ENCODE assay signal across 9 cellular contexts in genomic region chr21:34722684-34723300, GRCh38. TPM values are rescaled to one million over a fixed set of nuclear protein-coding genes. Genes with fewer than 3 reads are reported as not detected.
DNase-seq lines count a peak whose midpoint lies in the region; ATAC-seq, FAIRE-seq and TF ChIP-seq lines count a peak whose summit lies in the region.
"Had no signal": no experiment of that assay in that cellular context is flagged by ENCODE, and none has a peak within 500 bp of the region (broad histone marks: within the 10 kb centered on the region; RNA-seq: fewer than 3 reads in every experiment).

No MANE protein-coding gene starts in this region.

- H2AFZ ChIP-seq in IMR-90 (replicated peaks; ENCODE audit: low read length, poor library complexity): no peak overlapping the region

- no peak overlapping the region for H2BK120ac ChIP-seq in IMR-90 (ENCODE audit: low read depth, low read length)

- TF ChIP-seq RAD21 in IMR-90 (IDR thresholded peaks at IDR 0.05; ENCODE audit: low read length): no peak

- no peak overlapping the region for H3K23ac ChIP-seq in IMR-90 (ENCODE audit: low read depth, low read length)

- no peak for ATAC-seq in CD4-positive, CD25-positive, alpha-beta regulatory T cell (ENCODE audit: low read depth in 2 of 2)
- no peak for ATAC-seq in IMR-90 (ENCODE audit: low read depth)
- ATAC-seq in lower lobe of right lung: peak in 1 of 2 donors; percentile 50
- no peak for ATAC-seq in HG03432 (IDR thresholded peaks at IDR 0.05; ENCODE audit: unreplicated experiment)
- no peak for ATAC-seq in GM21723 (IDR thresholded peaks at IDR 0.05; ENCODE audit: unreplicated experiment)

- H3K4me3 Mint-ChIP-seq in CD4-positive, CD25-positive, alpha-beta regulatory T cell: no peak overlapping the region
- H3K4me3 Mint-ChIP-seq: activated B cell treated with CpG ODN at 0.5 μM for 24 hours had no signal

- BruUV-seq in IMR-90 (replicated peaks; lab: Mats Ljungman, UMichigan): no TSS peak

- TF ChIP-seq POLR2A in IMR-90 (IDR thresholded peaks at IDR 0.05; ENCODE audit: low read depth, low read length): no peak

- no CpG with 5 or more reads among the region's 7 CpGs for whole genome bisulfite sequencing in IMR-90 (ENCODE audit: extremely low coverage in 2 of 2, insufficient read length in 1 of 2), 2 experiments

- no peak overlapping the region for H3K4me2 ChIP-seq in IMR-90 (ENCODE audit: low read depth, low read length)

- FAIRE-seq in D721Med (lab: Jason Lieb, UNC): no peak

- no peak overlapping the region for H2AK5ac ChIP-seq in IMR-90 (ENCODE audit: low read depth, low read length)

- TF ChIP-seq CTCF in IMR-90 (conservative IDR thresholded peaks at IDR 0.05; ENCODE audit: low read depth, low read length) (peak; percentile 22; the same call in 1 of the 2 replicates), lower lobe of right lung (IDR thresholded peaks at IDR 0.05) (peak; percentile 59), D721Med (IDR thresholded peaks at IDR 0.05; ENCODE audit: insufficient read depth, missing control alignments) (no peak)

- H2AK9ac ChIP-seq in IMR-90 (replicated peaks; ENCODE audit: low read depth, low read length, poor library complexity): no peak overlapping the region

- H4K91ac ChIP-seq in IMR-90 (ENCODE audit: insufficient read depth, low read depth, low read length): no peak overlapping the region

- H3K9me1 ChIP-seq in IMR-90 (ENCODE audit: insufficient read depth, low read length): peaks cover 3% of the 10 kb centered on the region; the same call in 1 of the 2 replicates

- no peaks in the 10 kb centered on the region for H4K20me1 ChIP-seq in IMR-90 (ENCODE audit: insufficient read depth, low read length)

- H3K18ac ChIP-seq in IMR-90 (ENCODE audit: low read depth, low read length): no peak overlapping the region

- no peaks in the 10 kb centered on the region for H3K79me1 ChIP-seq in IMR-90 (ENCODE audit: low read depth in 1 of 2, low read length in 2 of 2)

- no peaks in the 10 kb centered on the region for H3K9me3 Mint-ChIP-seq in CD4-positive, CD25-positive, alpha-beta regulatory T cell
- H3K9me3 Mint-ChIP-seq: activated B cell treated with CpG ODN at 0.5 μM for 24 hours had no signal

- H3K4me1 ChIP-seq in CD4-positive, CD25-positive, alpha-beta regulatory T cell (ENCODE audit: control insufficient read depth, insufficient read depth, low read length, poor library complexity, severe bottlenecking): no peaks in the 10 kb centered on the region
- H3K4me1 ChIP-seq in IMR-90 (ENCODE audit: control insufficient read depth, insufficient read depth, low read length) (peaks cover 4% of the 10 kb centered on the region; the same call in 1 of the 2 replicates), lower lobe of right lung (no peaks in the 10 kb centered on the region)

- intact Hi-C loops in IMR-90 (cut with micrococcal nuclease) (no loop called here), lower lobe of right lung (cut with DNase I) (no loop called here)

- peak in 2 of 3 donors; percentile 11 to 16 for DNase-seq in CD4-positive, CD25-positive, alpha-beta regulatory T cell
- DNase-seq in IMR-90 (no peak), lower lobe of right lung (no peak), D721Med (ENCODE audit: insufficient read length, low spot score) (no peak), hypothalamus (lab: John Stamatoyannopoulos, UW) (no peak)
- peak; percentile 28 for DNase-seq in activated naive CD4-positive, alpha-beta T cell treated with anti-CD3 and anti-CD28 coated beads, Interleukin-2, amount 50 U/mL, for 16 hours
- DNase-seq: activated B cell treated with CpG ODN at 0.5 μM for 24 hours had no signal

- no peaks in the 10 kb centered on the region for H3K36me3 ChIP-seq in CD4-positive, CD25-positive, alpha-beta regulatory T cell (ENCODE audit: control insufficient read depth, insufficient read depth, low read length)
- H3K36me3 ChIP-seq in IMR-90 (ENCODE audit: control insufficient read depth, insufficient read depth, low read length): no peaks in the 10 kb centered on the region
- H3K36me3 ChIP-seq in lower lobe of right lung: no peaks in the 10 kb centered on the region

- peaks cover 20% of the 10 kb centered on the region for H3K27me3 Mint-ChIP-seq in CD4-positive, CD25-positive, alpha-beta regulatory T cell

- no peak overlapping the region for H3K4me3 ChIP-seq in CD4-positive, CD25-positive, alpha-beta regulatory T cell (ENCODE audit: low read depth, low read length)
- H3K4me3 ChIP-seq in IMR-90 (ENCODE audit: insufficient read depth, low read depth, low read length) (no peak overlapping the region), lower lobe of right lung (no peak overlapping the region)

- no peak overlapping the region for H3K14ac ChIP-seq in IMR-90 (replicated peaks; ENCODE audit: low read depth, low read length)

- in situ Hi-C loops in IMR-90 (cut with MboI; ENCODE audit: low sequenced_read_pairs): no loop called here

- no peak overlapping the region for H3K27ac ChIP-seq in CD4-positive, CD25-positive, alpha-beta regulatory T cell (ENCODE audit: insufficient read depth, low read length, poor library complexity, severe bottlenecking)
- no peak overlapping the region for H3K27ac ChIP-seq in IMR-90 (ENCODE audit: insufficient read depth, low read length)
- H3K27ac ChIP-seq in lower lobe of right lung: no peak overlapping the region

- peaks cover 0 to 2% (median 0%) of the 10 kb centered on the region in 4 donors for H3K4me1 Mint-ChIP-seq in CD4-positive, CD25-positive, alpha-beta regulatory T cell
- H3K4me1 Mint-ChIP-seq: activated B cell treated with CpG ODN at 0.5 μM for 24 hours had no signal

- no peak overlapping the region for H2BK5ac ChIP-seq in IMR-90 (ENCODE audit: low read depth, low read length, poor library complexity, severe bottlenecking)

- H3K9me3 ChIP-seq in CD4-positive, CD25-positive, alpha-beta regulatory T cell (ENCODE audit: control insufficient read depth in 2 of 2, low read length in 2 of 2): no peaks in the 10 kb centered on the region
- H3K9me3 ChIP-seq in IMR-90 (ENCODE audit: control insufficient read depth, insufficient read depth, low read length) (no peaks in the 10 kb centered on the region), lower lobe of right lung (no peaks in the 10 kb centered on the region)

- no peak overlapping the region for H4K5ac ChIP-seq in IMR-90 (ENCODE audit: low read depth, low read length)

- H3K27me3 ChIP-seq in CD4-positive, CD25-positive, alpha-beta regulatory T cell (ENCODE audit: control insufficient read depth, insufficient read depth, low read length): peaks cover 7% of the 10 kb centered on the region
- H3K27me3 ChIP-seq in IMR-90 (ENCODE audit: control insufficient read depth, insufficient read depth, low read length): peaks cover 28% of the 10 kb centered on the region
- no peaks in the 10 kb centered on the region for H3K27me3 ChIP-seq in lower lobe of right lung (ENCODE audit: low read depth)

- H3K9ac ChIP-seq in IMR-90 (ENCODE audit: low read depth, low read length): no peak overlapping the region

- no peak overlapping the region for H3K4ac ChIP-seq in IMR-90 (ENCODE audit: low read depth, low read length)

- no peak overlapping the region for H2BK15ac ChIP-seq in IMR-90 (ENCODE audit: low read depth, low read length)

- dilution Hi-C loops in IMR-90 (cut with HindIII; ENCODE audit: low sequenced_read_pairs, unreplicated experiment): no loop called here

- peaks cover 3% of the 10 kb centered on the region for H3K36me3 Mint-ChIP-seq in CD4-positive, CD25-positive, alpha-beta regulatory T cell

- no peak overlapping the region for H3K27ac Mint-ChIP-seq in CD4-positive, CD25-positive, alpha-beta regulatory T cell
- H3K27ac Mint-ChIP-seq: activated B cell treated with CpG ODN at 0.5 μM for 24 hours had no signal

- H2BK20ac ChIP-seq in IMR-90 (ENCODE audit: low read depth, low read length): no peak overlapping the region

- POLR2A ChIA-PET in IMR-90 (lab: Charles Lee; ENCODE audit: unreplicated experiment): no interaction called here

- H3K56ac ChIP-seq in IMR-90 (ENCODE audit: extremely low read depth, insufficient read depth, low read length): no peak overlapping the region

- CTCF ChIA-PET in IMR-90 (lab: Yijun Ruan, JAX): no interaction called here

- no peak overlapping the region for H4K8ac ChIP-seq in IMR-90 (ENCODE audit: low read depth in 2 of 2, low read length in 2 of 2)

TF ChIP-seq in IMR-90, 13 proteins besides CTCF, POLR2A, EP300 and RAD21 (continues in another document):
- TF ChIP-seq BHLHE40 (IDR thresholded peaks at IDR 0.05; ENCODE audit: low read depth, low read length) (no peak), MAFK (IDR thresholded peaks at IDR 0.05; ENCODE audit: low read depth, low read length) (no peak), CHD1 (IDR thresholded peaks at IDR 0.05; ENCODE audit: low read depth, low read length) (no peak), RCOR1 (IDR thresholded peaks at IDR 0.05; ENCODE audit: insufficient replicate concordance, low read length) (no peak), NFE2L2 (IDR thresholded peaks at IDR 0.05; ENCODE audit: low read depth, low read length) (no peak), SMC3 (IDR thresholded peaks at IDR 0.05; ENCODE audit: low read depth, low read length) (no peak), RFX5 (IDR thresholded peaks at IDR 0.05; ENCODE audit: low read depth, low read length) (no peak), USF2 (IDR thresholded peaks at IDR 0.05; ENCODE audit: low read depth, low read length) (no peak), FOS (IDR thresholded peaks at IDR 0.05; ENCODE audit: low read depth, low read length) (no peak), MXI1 (IDR thresholded peaks at IDR 0.05; ENCODE audit: borderline replicate concordance, low read depth, low read length) (no peak), MAZ (IDR thresholded peaks at IDR 0.05; ENCODE audit: borderline replicate concordance, low read depth, low read length) (no peak), CEBPB (IDR thresholded peaks at IDR 0.05; ENCODE audit: low read depth, low read length) (no peak)

RNA-seq across cellular contexts. Expression of gene CLIC6, which starts 54.0 kb away (rescaled TPM):
- not detected for total RNA-seq in CD4-positive, CD25-positive, alpha-beta regulatory T cell
- not detected for polyA plus RNA-seq in CD4-positive, CD25-positive, alpha-beta regulatory T cell
- total RNA-seq in IMR-90 (2012; rRNA removed) (not detected in 2 replicates), lower lobe of right lung (23.5 TPM)
- polyA plus RNA-seq in IMR-90 (2012; rRNA removed): not detected in 2 replicates
- polyA plus RNA-seq in IMR-90 (2012; cell fraction: cytosol; rRNA removed): not detected in 2 replicates
- not detected in 2 replicates for polyA plus RNA-seq in IMR-90 (2012; cell fraction: nucleus; rRNA removed; ENCODE audit: low replicate concordance)
- total RNA-seq: activated B cell treated with CpG ODN at 0.5 μM for 24 hours had no signal

Comparison
In these comparisons a context has a peak if more than half of its experiments do, and no peak if none do; other contexts are left out.
1. DNase-seq: peak in CD4-positive, CD25-positive, alpha-beta regulatory T cell (2 of 3) and activated naive CD4-positive, alpha-beta T cell treated with anti-CD3 and anti-CD28 coated beads, Interleukin-2, amount 50 U/mL, for 16 hours (single experiment); none in IMR-90 (single experiment), lower lobe of right lung (single experiment), D721Med (single experiment) and hypothalamus (0 of 51).
2. RNA of gene CLIC6, which starts 54.0 kb away (total RNA-seq): 23.5 TPM in lower lobe of right lung (single experiment); not detected in CD4-positive, CD25-positive, alpha-beta regulatory T cell (single experiment) and not detected in IMR-90; every median in the first group is over 10 times any median in the second.